ENCODE assay signal across 1 cellular context in the genomic region with DNA sequence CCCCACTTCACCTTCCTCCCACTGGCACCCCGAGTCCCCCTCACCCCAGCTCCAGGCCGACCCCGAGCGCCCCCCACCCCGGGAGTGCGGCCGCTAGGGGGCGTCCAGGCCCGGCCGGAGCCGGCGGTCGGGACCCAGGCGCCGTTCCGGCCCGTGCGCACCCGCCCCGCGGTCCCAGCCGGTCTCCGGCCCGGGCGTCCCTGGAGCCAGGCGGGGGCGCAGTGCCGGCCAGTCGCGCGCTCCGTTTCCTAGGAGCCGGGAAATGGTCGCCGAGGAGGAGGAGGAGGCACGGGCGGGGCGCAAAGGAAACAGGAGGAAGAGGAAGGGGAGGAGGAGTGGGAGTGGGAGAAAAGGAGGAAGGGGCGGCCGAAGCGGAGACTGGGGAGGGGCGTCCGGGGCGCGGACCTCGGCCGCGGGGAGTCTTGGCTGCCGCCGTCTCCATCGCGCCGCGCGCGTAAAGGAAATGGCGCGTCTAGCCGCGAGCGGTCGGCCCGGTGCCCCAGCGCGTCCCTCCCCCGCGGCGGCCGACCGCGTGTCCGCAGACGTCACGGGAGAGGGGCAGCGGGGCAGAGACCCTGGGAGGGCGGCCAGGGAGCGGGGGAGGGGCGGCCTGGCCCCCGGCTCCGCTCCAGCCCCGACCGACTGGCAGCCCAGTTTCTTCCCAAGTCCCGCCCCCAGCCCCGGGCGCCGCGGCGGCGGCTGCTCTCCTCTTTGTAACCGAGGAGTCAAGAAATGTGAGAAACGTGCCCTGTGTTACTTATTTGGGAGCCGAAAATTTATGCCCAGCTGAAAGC.
TF ChIP-seq lines count a peak whose summit lies in the region.

No MANE protein-coding gene starts in this region.

TF ChIP-seq in HEK293, 187 proteins besides CTCF, POLR2A, EP300 and RAD21 (continued from another document and continues in another):
- peak; percentile 79; the same call in 1 of the 2 replicates for TF ChIP-seq ZNF423 (tag by site-specific recombination; IDR thresholded peaks at IDR 0.05)
- TF ChIP-seq BCL11A (tag by site-specific recombination; IDR thresholded peaks at IDR 0.05; ENCODE audit: low read depth): no peak
- no peak; the same call in 1 of the 2 replicates for TF ChIP-seq HOXA7 (CRISPR knock-in tag; IDR thresholded peaks at IDR 0.05; ENCODE audit: borderline replicate concordance)
- TF ChIP-seq RBAK (tag by site-specific recombination; IDR thresholded peaks at IDR 0.05): peak; percentile 17; the same call in 1 of the 2 replicates
- TF ChIP-seq, protein P1, sequence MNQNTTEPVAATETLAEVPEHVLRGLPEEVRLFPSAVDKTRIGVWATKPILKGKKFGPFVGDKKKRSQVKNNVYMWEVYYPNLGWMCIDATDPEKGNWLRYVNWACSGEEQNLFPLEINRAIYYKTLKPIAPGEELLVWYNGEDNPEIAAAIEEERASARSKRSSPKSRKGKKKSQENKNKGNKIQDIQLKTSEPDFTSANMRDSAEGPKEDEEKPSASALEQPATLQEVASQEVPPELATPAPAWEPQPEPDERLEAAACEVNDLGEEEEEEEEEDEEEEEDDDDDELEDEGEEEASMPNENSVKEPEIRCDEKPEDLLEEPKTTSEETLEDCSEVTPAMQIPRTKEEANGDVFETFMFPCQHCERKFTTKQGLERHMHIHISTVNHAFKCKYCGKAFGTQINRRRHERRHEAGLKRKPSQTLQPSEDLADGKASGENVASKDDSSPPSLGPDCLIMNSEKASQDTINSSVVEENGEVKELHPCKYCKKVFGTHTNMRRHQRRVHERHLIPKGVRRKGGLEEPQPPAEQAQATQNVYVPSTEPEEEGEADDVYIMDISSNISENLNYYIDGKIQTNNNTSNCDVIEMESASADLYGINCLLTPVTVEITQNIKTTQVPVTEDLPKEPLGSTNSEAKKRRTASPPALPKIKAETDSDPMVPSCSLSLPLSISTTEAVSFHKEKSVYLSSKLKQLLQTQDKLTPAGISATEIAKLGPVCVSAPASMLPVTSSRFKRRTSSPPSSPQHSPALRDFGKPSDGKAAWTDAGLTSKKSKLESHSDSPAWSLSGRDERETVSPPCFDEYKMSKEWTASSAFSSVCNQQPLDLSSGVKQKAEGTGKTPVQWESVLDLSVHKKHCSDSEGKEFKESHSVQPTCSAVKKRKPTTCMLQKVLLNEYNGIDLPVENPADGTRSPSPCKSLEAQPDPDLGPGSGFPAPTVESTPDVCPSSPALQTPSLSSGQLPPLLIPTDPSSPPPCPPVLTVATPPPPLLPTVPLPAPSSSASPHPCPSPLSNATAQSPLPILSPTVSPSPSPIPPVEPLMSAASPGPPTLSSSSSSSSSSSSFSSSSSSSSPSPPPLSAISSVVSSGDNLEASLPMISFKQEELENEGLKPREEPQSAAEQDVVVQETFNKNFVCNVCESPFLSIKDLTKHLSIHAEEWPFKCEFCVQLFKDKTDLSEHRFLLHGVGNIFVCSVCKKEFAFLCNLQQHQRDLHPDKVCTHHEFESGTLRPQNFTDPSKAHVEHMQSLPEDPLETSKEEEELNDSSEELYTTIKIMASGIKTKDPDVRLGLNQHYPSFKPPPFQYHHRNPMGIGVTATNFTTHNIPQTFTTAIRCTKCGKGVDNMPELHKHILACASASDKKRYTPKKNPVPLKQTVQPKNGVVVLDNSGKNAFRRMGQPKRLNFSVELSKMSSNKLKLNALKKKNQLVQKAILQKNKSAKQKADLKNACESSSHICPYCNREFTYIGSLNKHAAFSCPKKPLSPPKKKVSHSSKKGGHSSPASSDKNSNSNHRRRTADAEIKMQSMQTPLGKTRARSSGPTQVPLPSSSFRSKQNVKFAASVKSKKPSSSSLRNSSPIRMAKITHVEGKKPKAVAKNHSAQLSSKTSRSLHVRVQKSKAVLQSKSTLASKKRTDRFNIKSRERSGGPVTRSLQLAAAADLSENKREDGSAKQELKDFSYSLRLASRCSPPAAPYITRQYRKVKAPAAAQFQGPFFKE (tag by site-specific recombination; IDR thresholded peaks at IDR 0.05; ENCODE audit: borderline replicate concordance): no peak
- TF ChIP-seq ZNF202 (tag by site-specific recombination; IDR thresholded peaks at IDR 0.05; ENCODE audit: borderline replicate concordance): no peak; the same call in 1 of the 2 replicates
- TF ChIP-seq, protein P2, sequence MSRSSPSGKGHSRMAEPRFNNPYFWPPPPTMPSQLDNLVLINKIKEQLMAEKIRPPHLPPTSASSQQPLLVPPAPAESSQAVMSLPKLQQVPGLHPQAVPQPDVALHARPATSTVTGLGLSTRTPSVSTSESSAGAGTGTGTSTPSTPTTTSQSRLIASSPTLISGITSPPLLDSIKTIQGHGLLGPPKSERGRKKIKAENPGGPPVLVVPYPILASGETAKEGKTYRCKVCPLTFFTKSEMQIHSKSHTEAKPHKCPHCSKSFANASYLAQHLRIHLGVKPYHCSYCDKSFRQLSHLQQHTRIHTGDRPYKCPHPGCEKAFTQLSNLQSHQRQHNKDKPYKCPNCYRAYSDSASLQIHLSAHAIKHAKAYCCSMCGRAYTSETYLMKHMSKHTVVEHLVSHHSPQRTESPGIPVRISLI (tag by site-specific recombination; IDR thresholded peaks at IDR 0.05): no peak
- TF ChIP-seq BCL11B (tag by site-specific recombination; IDR thresholded peaks at IDR 0.05; ENCODE audit: low read depth): no peak
- TF ChIP-seq, protein P3, sequence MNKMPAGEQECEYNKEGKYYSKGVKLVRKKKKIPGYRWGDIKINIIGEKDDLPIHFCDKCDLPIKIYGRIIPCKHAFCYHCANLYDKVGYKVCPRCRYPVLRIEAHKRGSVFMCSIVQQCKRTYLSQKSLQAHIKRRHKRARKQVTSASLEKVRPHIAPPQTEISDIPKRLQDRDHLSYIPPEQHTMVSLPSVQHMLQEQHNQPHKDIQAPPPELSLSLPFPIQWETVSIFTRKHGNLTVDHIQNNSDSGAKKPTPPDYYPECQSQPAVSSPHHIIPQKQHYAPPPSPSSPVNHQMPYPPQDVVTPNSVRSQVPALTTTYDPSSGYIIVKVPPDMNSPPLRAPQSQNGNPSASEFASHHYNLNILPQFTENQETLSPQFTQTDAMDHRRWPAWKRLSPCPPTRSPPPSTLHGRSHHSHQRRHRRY (tag by site-specific recombination; IDR thresholded peaks at IDR 0.05): peak; percentile 70; the same call in 1 of the 2 replicates
- no peak for TF ChIP-seq ZNF514 (tag by site-specific recombination; IDR thresholded peaks at IDR 0.05)
- TF ChIP-seq ZNF626 (tag by site-specific recombination; IDR thresholded peaks at IDR 0.05): 0 out of 2 replicates have a peak, but pooled peaks have one; percentile 6
- TF ChIP-seq ZNF366 (tag by site-specific recombination; conservative IDR thresholded peaks at IDR 0.05): peak; percentile 57; the same call in 1 of the 2 replicates
- TF ChIP-seq ZNF785 (tag by site-specific recombination; IDR thresholded peaks at IDR 0.05): peak; percentile 96
- TF ChIP-seq, protein P4, sequence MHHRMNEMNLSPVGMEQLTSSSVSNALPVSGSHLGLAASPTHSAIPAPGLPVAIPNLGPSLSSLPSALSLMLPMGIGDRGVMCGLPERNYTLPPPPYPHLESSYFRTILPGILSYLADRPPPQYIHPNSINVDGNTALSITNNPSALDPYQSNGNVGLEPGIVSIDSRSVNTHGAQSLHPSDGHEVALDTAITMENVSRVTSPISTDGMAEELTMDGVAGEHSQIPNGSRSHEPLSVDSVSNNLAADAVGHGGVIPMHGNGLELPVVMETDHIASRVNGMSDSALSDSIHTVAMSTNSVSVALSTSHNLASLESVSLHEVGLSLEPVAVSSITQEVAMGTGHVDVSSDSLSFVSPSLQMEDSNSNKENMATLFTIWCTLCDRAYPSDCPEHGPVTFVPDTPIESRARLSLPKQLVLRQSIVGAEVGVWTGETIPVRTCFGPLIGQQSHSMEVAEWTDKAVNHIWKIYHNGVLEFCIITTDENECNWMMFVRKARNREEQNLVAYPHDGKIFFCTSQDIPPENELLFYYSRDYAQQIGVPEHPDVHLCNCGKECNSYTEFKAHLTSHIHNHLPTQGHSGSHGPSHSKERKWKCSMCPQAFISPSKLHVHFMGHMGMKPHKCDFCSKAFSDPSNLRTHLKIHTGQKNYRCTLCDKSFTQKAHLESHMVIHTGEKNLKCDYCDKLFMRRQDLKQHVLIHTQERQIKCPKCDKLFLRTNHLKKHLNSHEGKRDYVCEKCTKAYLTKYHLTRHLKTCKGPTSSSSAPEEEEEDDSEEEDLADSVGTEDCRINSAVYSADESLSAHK (tag by site-specific recombination; IDR thresholded peaks at IDR 0.05): peak; percentile 23; the same call in 1 of the 2 replicates
- no peak; the same call in none of the 2 replicates for TF ChIP-seq ZNF768 (tag by site-specific recombination; IDR thresholded peaks at IDR 0.05)
- peak; percentile 79; the same call in 1 of the 2 replicates for TF ChIP-seq ZNF76 (tag by site-specific recombination; IDR thresholded peaks at IDR 0.05; ENCODE audit: borderline replicate concordance, low read depth)
- peak; percentile 94 for TF ChIP-seq ZIC2 (tag by site-specific recombination; IDR thresholded peaks at IDR 0.05)
- no peak; the same call in 1 of the 2 replicates for TF ChIP-seq OSR2 (tag by site-specific recombination; IDR thresholded peaks at IDR 0.05)
- no peak for TF ChIP-seq ZNF19 (tag by site-specific recombination; IDR thresholded peaks at IDR 0.05; ENCODE audit: low read depth)
- peak; percentile 68; the same call in 1 of the 2 replicates for TF ChIP-seq ZNF391 (tag by site-specific recombination; IDR thresholded peaks at IDR 0.05; ENCODE audit: borderline replicate concordance, low read depth)
- no peak for TF ChIP-seq ZNF549 (tag by site-specific recombination; IDR thresholded peaks at IDR 0.05)
- TF ChIP-seq, protein P5, sequence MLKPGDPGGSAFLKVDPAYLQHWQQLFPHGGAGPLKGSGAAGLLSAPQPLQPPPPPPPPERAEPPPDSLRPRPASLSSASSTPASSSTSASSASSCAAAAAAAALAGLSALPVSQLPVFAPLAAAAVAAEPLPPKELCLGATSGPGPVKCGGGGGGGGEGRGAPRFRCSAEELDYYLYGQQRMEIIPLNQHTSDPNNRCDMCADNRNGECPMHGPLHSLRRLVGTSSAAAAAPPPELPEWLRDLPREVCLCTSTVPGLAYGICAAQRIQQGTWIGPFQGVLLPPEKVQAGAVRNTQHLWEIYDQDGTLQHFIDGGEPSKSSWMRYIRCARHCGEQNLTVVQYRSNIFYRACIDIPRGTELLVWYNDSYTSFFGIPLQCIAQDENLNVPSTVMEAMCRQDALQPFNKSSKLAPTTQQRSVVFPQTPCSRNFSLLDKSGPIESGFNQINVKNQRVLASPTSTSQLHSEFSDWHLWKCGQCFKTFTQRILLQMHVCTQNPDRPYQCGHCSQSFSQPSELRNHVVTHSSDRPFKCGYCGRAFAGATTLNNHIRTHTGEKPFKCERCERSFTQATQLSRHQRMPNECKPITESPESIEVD (tag by site-specific recombination; IDR thresholded peaks at IDR 0.05): peak; percentile 91
- 0 out of 2 replicates have a peak, but pooled peaks have one; percentile 9 for TF ChIP-seq ZNF350 (tag by site-specific recombination; IDR thresholded peaks at IDR 0.05)
- TF ChIP-seq, protein P6, sequence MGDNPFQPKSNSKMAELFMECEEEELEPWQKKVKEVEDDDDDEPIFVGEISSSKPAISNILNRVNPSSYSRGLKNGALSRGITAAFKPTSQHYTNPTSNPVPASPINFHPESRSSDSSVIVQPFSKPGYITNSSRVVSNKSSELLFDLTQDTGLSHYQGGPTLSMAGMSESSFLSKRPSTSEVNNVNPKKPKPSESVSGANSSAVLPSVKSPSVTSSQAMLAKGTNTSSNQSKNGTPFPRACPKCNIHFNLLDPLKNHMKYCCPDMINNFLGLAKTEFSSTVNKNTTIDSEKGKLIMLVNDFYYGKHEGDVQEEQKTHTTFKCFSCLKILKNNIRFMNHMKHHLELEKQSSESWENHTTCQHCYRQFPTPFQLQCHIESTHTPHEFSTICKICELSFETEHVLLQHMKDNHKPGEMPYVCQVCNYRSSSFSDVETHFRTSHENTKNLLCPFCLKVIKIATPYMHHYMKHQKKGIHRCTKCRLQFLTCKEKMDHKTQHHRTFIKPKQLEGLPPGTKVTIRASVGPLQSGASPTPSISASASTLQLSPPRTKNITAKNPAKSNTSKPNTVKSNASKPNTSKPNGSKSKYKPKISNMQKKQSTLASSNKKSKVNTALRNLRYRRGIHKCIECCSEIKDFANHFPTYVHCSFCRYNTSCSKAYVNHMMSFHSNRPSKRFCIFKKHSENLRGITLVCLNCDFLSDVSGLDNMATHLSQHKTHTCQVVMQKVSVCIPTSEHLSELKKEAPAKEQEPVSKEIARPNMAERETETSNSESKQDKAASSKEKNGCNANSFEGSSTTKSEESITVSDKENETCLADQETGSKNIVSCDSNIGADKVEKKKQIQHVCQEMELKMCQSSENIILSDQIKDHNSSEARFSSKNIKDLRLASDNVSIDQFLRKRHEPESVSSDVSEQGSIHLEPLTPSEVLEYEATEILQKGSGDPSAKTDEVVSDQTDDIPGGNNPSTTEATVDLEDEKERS (tag by site-specific recombination; IDR thresholded peaks at IDR 0.05): peak; percentile 81; the same call in 1 of the 2 replicates
- peak; percentile 89 for TF ChIP-seq SP7 (tag by site-specific recombination; IDR thresholded peaks at IDR 0.05)
- TF ChIP-seq, protein P7, sequence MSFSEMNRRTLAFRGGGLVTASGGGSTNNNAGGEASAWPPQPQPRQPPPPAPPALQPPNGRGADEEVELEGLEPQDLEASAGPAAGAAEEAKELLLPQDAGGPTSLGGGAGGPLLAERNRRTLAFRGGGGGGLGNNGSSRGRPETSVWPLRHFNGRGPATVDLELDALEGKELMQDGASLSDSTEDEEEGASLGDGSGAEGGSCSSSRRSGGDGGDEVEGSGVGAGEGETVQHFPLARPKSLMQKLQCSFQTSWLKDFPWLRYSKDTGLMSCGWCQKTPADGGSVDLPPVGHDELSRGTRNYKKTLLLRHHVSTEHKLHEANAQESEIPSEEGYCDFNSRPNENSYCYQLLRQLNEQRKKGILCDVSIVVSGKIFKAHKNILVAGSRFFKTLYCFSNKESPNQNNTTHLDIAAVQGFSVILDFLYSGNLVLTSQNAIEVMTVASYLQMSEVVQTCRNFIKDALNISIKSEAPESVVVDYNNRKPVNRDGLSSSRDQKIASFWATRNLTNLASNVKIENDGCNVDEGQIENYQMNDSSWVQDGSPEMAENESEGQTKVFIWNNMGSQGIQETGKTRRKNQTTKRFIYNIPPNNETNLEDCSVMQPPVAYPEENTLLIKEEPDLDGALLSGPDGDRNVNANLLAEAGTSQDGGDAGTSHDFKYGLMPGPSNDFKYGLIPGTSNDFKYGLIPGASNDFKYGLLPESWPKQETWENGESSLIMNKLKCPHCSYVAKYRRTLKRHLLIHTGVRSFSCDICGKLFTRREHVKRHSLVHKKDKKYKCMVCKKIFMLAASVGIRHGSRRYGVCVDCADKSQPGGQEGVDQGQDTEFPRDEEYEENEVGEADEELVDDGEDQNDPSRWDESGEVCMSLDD (tag by site-specific recombination; IDR thresholded peaks at IDR 0.05): peak; percentile 98
- no peak for TF ChIP-seq ZNF701 (tag by site-specific recombination; IDR thresholded peaks at IDR 0.05)
- TF ChIP-seq ZNF146 (tag by site-specific recombination; IDR thresholded peaks at IDR 0.05): peak; percentile 15
- peak; percentile 28; the same call in 1 of the 2 replicates for TF ChIP-seq ZNF394 (tag by site-specific recombination; IDR thresholded peaks at IDR 0.05; ENCODE audit: borderline replicate concordance)
- no peak for TF ChIP-seq OVOL3 (tag by site-specific recombination; IDR thresholded peaks at IDR 0.05)
- no peak for TF ChIP-seq ZNF707 (tag by site-specific recombination; IDR thresholded peaks at IDR 0.05)
- TF ChIP-seq ZNF16 (tag by site-specific recombination; IDR thresholded peaks at IDR 0.05; ENCODE audit: low read depth): peak; percentile 7; the same call in 1 of the 2 replicates
- no peak for TF ChIP-seq ZNF654 (tag by site-specific recombination; IDR thresholded peaks at IDR 0.05; ENCODE audit: low read depth)
- peak; percentile 99 for TF ChIP-seq KLF8 (tag by site-specific recombination; IDR thresholded peaks at IDR 0.05)
- peak; percentile 92 for TF ChIP-seq YY2 (tag by site-specific recombination; IDR thresholded peaks at IDR 0.05)
- TF ChIP-seq PRDM1 (tag by site-specific recombination; IDR thresholded peaks at IDR 0.05): no peak
- TF ChIP-seq ZNF155 (tag by site-specific recombination; IDR thresholded peaks at IDR 0.05): no peak
- peak; percentile 53; the same call in 1 of the 2 replicates for TF ChIP-seq ZNF223 (tag by site-specific recombination; IDR thresholded peaks at IDR 0.05)
